Comparison of ENCODE assay signal across 1 cellular context in genomic region chr9:33023661-33024060, GRCh38.
TF ChIP-seq lines count a peak whose summit lies in the region.

No MANE protein-coding gene starts in this region.

TF ChIP-seq in GM12878, 131 proteins besides CTCF, POLR2A, EP300 and RAD21:
- no peak for TF ChIP-seq TARDBP (IDR thresholded peaks at IDR 0.05; ENCODE audit: borderline replicate concordance)
- TF ChIP-seq JUND (IDR thresholded peaks at IDR 0.05; ENCODE audit: low read depth, low read length): no peak
- no peak for TF ChIP-seq IKZF1 (conservative IDR thresholded peaks at IDR 0.05)
- TF ChIP-seq, protein P1, sequence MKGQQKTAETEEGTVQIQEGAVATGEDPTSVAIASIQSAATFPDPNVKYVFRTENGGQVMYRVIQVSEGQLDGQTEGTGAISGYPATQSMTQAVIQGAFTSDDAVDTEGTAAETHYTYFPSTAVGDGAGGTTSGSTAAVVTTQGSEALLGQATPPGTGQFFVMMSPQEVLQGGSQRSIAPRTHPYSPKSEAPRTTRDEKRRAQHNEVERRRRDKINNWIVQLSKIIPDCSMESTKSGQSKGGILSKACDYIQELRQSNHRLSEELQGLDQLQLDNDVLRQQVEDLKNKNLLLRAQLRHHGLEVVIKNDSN (IDR thresholded peaks at IDR 0.05; ENCODE audit: borderline replicate concordance, extremely low read length, insufficient read depth, low read depth, low read length): no peak
- TF ChIP-seq MXI1 (IDR thresholded peaks at IDR 0.05; ENCODE audit: low read depth, low read length): no peak
- no peak for TF ChIP-seq NR2F1 (conservative IDR thresholded peaks at IDR 0.05)
- TF ChIP-seq JUNB (IDR thresholded peaks at IDR 0.05): no peak
- TF ChIP-seq IRF5 (IDR thresholded peaks at IDR 0.05; ENCODE audit: borderline replicate concordance): no peak
- no peak for TF ChIP-seq BMI1 (IDR thresholded peaks at IDR 0.05; ENCODE audit: borderline replicate concordance)
- no peak for TF ChIP-seq TBL1XR1 (IDR thresholded peaks at IDR 0.05; ENCODE audit: low read depth, low read length)
- TF ChIP-seq SMAD1 (IDR thresholded peaks at IDR 0.05; ENCODE audit: low read depth, partially characterized antibody): no peak
- TF ChIP-seq ESRRA (IDR thresholded peaks at IDR 0.05; ENCODE audit: low read length): no peak
- TF ChIP-seq, protein P2, sequence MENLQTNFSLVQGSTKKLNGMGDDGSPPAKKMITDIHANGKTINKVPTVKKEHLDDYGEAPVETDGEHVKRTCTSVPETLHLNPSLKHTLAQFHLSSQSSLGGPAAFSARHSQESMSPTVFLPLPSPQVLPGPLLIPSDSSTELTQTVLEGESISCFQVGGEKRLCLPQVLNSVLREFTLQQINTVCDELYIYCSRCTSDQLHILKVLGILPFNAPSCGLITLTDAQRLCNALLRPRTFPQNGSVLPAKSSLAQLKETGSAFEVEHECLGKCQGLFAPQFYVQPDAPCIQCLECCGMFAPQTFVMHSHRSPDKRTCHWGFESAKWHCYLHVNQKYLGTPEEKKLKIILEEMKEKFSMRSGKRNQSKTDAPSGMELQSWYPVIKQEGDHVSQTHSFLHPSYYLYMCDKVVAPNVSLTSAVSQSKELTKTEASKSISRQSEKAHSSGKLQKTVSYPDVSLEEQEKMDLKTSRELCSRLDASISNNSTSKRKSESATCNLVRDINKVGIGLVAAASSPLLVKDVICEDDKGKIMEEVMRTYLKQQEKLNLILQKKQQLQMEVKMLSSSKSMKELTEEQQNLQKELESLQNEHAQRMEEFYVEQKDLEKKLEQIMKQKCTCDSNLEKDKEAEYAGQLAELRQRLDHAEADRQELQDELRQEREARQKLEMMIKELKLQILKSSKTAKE (IDR thresholded peaks at IDR 0.05; ENCODE audit: low read depth, poor library complexity, severe bottlenecking): no peak
- TF ChIP-seq ZNF622 (IDR thresholded peaks at IDR 0.05): no peak
- no peak for TF ChIP-seq SIN3A (IDR thresholded peaks at IDR 0.05; ENCODE audit: low read depth, low read length)
- no peak for TF ChIP-seq PML (IDR thresholded peaks at IDR 0.05; ENCODE audit: low read length)
- TF ChIP-seq, protein P3, sequence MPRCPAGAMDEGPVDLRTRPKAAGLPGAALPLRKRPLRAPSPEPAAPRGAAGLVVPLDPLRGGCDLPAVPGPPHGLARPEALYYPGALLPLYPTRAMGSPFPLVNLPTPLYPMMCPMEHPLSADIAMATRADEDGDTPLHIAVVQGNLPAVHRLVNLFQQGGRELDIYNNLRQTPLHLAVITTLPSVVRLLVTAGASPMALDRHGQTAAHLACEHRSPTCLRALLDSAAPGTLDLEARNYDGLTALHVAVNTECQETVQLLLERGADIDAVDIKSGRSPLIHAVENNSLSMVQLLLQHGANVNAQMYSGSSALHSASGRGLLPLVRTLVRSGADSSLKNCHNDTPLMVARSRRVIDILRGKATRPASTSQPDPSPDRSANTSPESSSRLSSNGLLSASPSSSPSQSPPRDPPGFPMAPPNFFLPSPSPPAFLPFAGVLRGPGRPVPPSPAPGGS (IDR thresholded peaks at IDR 0.05; ENCODE audit: borderline replicate concordance, insufficient read depth, low read depth, low read length, poor library complexity, severe bottlenecking): no peak
- no peak for TF ChIP-seq CHD1 (IDR thresholded peaks at IDR 0.05; ENCODE audit: low read depth, low read length)
